In genomic region chr7:105711726-105712402, GRCh38 we compare ENCODE assay signal across 20 cellular contexts.
"Had no signal": no experiment of that assay in that cellular context is flagged by ENCODE, and none has a peak within 500 bp of the region (broad histone marks: within the 10 kb centered on the region; RNA-seq: fewer than 3 reads in every experiment).

No MANE protein-coding gene starts in this region.

- H3K27ac ChIP-seq: brain microvascular endothelial cell, cardiac muscle cell, SK-N-MC, VCaP had no signal

- H3K36me3 ChIP-seq: brain microvascular endothelial cell, cardiac muscle cell had no signal

- H3K4me3 ChIP-seq: cardiac muscle cell, SK-N-MC had no signal

- DNase-seq: activated CD4-positive, alpha-beta memory T cell treated with anti-CD3 and anti-CD28 coated beads, Interleukin-2, amount 10 ng/mL, durations not matched to agents 7 days and 5 days; activated CD4-positive, alpha-beta T cell treated with anti-CD3 and anti-CD28 coated beads, Interleukin-2, amount 50 U/mL, for 1 hour; activated CD4-positive, CD25-positive, alpha-beta regulatory T cell; activated gamma-delta T cell treated with Interleukin-2 at 50 U/mL for 16 hours; activated naive CD4-positive, alpha-beta T cell treated with anti-CD3 and anti-CD28 coated beads, Interleukin-2, amount 10 ng/mL, durations not matched to agents 7 days and 5 days; activated naive CD8-positive, alpha-beta T cell treated with anti-CD3 and anti-CD28 coated beads for 36 hours; activated T-cell treated with anti-CD3 and anti-CD28 coated beads, Interleukin-2, amount 50 U/mL, for 72 hours; brain microvascular endothelial cell; cerebellar nuclear complex; NCI-H1092; NCI-H1417; NCI-H1930; NCI-H345; NCI-H510A; NCI-H526 treated with DMSO at 0.1 percent for 48 hours; NCI-H82; T-helper 1 cell had no signal

- H3K27me3 ChIP-seq: brain microvascular endothelial cell, cardiac muscle cell had no signal
